10 cellular contexts compared by ENCODE assay signal in the genomic region with DNA sequence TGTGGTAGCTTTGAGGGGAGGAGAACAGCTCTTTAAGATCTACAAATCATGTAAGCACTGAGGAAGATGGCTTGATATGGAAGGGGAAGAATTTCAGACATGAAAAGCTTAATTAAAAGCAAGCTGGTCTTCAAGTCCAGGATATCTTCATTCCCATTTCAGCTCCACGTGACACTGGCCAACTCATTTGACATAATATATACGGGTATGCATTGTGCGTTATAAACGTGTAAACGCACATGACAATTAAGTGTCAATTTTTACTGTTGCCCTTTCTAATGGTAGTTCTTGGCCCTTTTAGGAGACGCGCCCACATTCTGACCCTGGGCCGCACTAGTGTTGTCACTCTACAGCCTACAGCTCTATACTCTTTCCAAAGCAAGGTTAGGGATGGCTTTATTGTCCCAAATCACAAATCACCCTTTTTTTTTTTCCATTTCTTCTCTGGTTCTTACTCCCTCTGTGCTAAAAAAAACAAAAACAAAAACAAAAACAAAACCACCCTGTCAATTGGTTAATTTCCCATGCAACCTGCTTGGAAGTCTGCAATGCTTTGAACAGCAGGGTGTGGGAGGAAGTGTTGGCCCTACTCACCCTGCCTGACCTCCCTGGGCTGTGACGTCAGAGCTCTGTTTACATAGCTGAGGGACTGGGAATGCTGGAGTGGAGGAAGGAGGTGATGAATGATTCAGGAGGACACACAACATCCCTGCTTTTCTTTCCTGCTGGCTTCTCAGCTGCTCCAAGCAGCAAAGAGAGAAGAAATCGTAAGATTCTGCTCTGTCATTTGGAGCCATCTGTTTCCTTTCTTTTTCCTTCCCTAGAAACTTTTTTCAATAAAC. TPM values are rescaled to one million over a fixed set of nuclear protein-coding genes. Genes with fewer than 3 reads are reported as not detected.
DNase-seq lines count a peak whose midpoint lies in the region; ATAC-seq and TF ChIP-seq lines count a peak whose summit lies in the region.
"Had no signal": no experiment of that assay in that cellular context is flagged by ENCODE, and none has a peak within 500 bp of the region (broad histone marks: within the 10 kb centered on the region; RNA-seq: fewer than 3 reads in every experiment).

No MANE protein-coding gene starts in this region.

- H3K27me3 Mint-ChIP-seq in CD14-positive monocyte (ENCODE audit: low read depth in 3 of 3) = no peaks in the 10 kb centered on the region
- no peaks in the 10 kb centered on the region for H3K27me3 Mint-ChIP-seq in activated T-cell treated with anti-CD3 and anti-CD28 coated beads, Interleukin-2, amount 50 U/mL, for 72 hours (ENCODE audit: low read depth)

- H3K4me3 Mint-ChIP-seq in CD14-positive monocyte = peak overlapping the region in 1 of 2 donors; percentile 51
- no peak overlapping the region for H3K4me3 Mint-ChIP-seq in activated T-cell treated with anti-CD3 and anti-CD28 coated beads, Interleukin-2, amount 50 U/mL, for 72 hours

- peaks cover 44% of the 10 kb centered on the region for H3K4me1 Mint-ChIP-seq in CD14-positive monocyte
- H3K4me1 Mint-ChIP-seq in activated T-cell treated with anti-CD3 and anti-CD28 coated beads, Interleukin-2, amount 50 U/mL, for 72 hours (ENCODE audit: low read depth) = no peaks in the 10 kb centered on the region

- H3K27ac Mint-ChIP-seq in CD14-positive monocyte = peak overlapping the region in 4 of 7 donors; percentile 2 to 82 (median 14)
- no peak overlapping the region for H3K27ac Mint-ChIP-seq in activated T-cell treated with anti-CD3 and anti-CD28 coated beads, Interleukin-2, amount 50 U/mL, for 72 hours

- ATAC-seq in GM21825 (IDR thresholded peaks at IDR 0.05; ENCODE audit: unreplicated experiment) = no peak
- no peak for ATAC-seq in HG03457 (IDR thresholded peaks at IDR 0.05; ENCODE audit: unreplicated experiment)
- ATAC-seq in activated T-cell treated with anti-CD3 and anti-CD28 coated beads, Interleukin-2, amount 50 U/mL, for 72 hours (replicated peaks in 1 of 2) = no peak

- intact Hi-C loops in CD14-positive monocyte (cut with micrococcal nuclease) = no loop called here

- no peaks in the 10 kb centered on the region for H3K9me3 Mint-ChIP-seq in CD14-positive monocyte
- peaks cover 0 to 3% of the 10 kb centered on the region in 2 donors for H3K9me3 Mint-ChIP-seq in activated T-cell treated with anti-CD3 and anti-CD28 coated beads, Interleukin-2, amount 50 U/mL, for 72 hours

- DNase-seq in CD14-positive monocyte (ENCODE audit: low spot score) (no peak), NCI-H2029 treated with DMSO at 0.1 percent for 48 hours (lab: John Stamatoyannopoulos, UW) (peak; percentile 65), epithelial cell of esophagus (ENCODE audit: low read depth) (peak; percentile 92), myocyte (ENCODE audit: low read depth) (peak; percentile 61), NCI-H526 (lab: John Stamatoyannopoulos, UW) (no peak)
- DNase-seq in activated T-cell treated with anti-CD3 and anti-CD28 coated beads, Interleukin-2, amount 50 U/mL, for 72 hours = no peak
- DNase-seq: NCI-H1105 treated with DMSO at 0.1 percent for 48 hours had no signal

- no peak for TF ChIP-seq CTCF in CD14-positive monocyte (IDR thresholded peaks at IDR 0.05)
- TF ChIP-seq CTCF in epithelial cell of esophagus (IDR thresholded peaks at IDR 0.05; ENCODE audit: insufficient read depth, low read depth, low read length, missing control alignments) = no peak

- H3K36me3 Mint-ChIP-seq in CD14-positive monocyte = no peaks in the 10 kb centered on the region
- H3K36me3 Mint-ChIP-seq in activated T-cell treated with anti-CD3 and anti-CD28 coated beads, Interleukin-2, amount 50 U/mL, for 72 hours (ENCODE audit: insufficient read depth in 2 of 2) = no peaks in the 10 kb centered on the region

- H3K4me3 ChIP-seq in epithelial cell of esophagus (ENCODE audit: low read length) = no peak overlapping the region
- H3K4me3 ChIP-seq: breast epithelium had no signal

RNA-seq across cellular contexts. Expression of a gene that starts 19.3 kb away (rescaled TPM):
- 10 to 100 TPM; 44.4 to 46.6 TPM for polyA plus RNA-seq in CD14-positive monocyte
- total RNA-seq in myocyte = 25.6 and 30.6 TPM in 2 replicates
- 10.9 TPM for polyA plus RNA-seq in myocyte (2012)
- 1 to 10 TPM; 6.8 to 9.6 TPM for total RNA-seq in activated T-cell treated with anti-CD3 and anti-CD28 coated beads, Interleukin-2, amount 50 U/mL, for 72 hours

Comparison
In these comparisons a context has a peak if more than half of its experiments do, and no peak if none do; other contexts are left out.
1. DNase-seq: peak in NCI-H2029 treated with DMSO at 0.1 percent for 48 hours (single experiment), epithelial cell of esophagus (single experiment) and myocyte (single experiment); none in CD14-positive monocyte (single experiment), NCI-H526 (0 of 2) and activated T-cell treated with anti-CD3 and anti-CD28 coated beads, Interleukin-2, amount 50 U/mL, for 72 hours (0 of 2).